18 cellular contexts compared by ENCODE assay signal in the genomic region with DNA sequence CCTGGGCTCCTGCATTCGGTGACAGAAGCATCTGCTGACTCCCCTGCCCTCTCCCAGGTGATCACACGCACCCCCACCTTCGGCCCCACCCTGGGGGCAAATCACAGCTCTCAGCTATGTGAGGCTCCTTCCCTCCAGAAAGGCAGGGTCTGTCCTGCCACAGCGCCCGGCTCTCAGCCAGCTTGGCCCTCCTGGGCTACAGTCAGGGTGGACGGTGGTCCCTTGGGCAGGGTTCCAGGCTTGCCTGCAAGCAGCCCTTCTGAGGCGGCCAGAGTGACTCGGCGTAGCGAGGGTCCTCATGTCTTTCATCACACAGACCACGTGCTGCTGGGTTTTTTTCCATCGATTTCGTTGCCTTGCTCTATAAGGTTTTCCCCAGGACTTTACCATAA. TPM values are rescaled to one million over a fixed set of nuclear protein-coding genes. Genes with fewer than 3 reads are reported as not detected.
"Had no signal": no experiment of that assay in that cellular context is flagged by ENCODE, and none has a peak within 500 bp of the region (broad histone marks: within the 10 kb centered on the region; RNA-seq: fewer than 3 reads in every experiment).

No MANE protein-coding gene starts in this region.

- H3K9me3 Mint-ChIP-seq: endodermal cell, naive B cell, nephron had no signal

- H3K4me1 ChIP-seq: colonic mucosa had no signal

- H3K36me3 Mint-ChIP-seq: naive B cell had no signal

- H3K4me1 Mint-ChIP-seq: endodermal cell, naive B cell had no signal

- H3K4me3 ChIP-seq: colonic mucosa, hepatocyte, lung, sigmoid colon, skin epidermis had no signal

- FAIRE-seq: endothelial cell of umbilical vein had no signal

- H3K4me3 Mint-ChIP-seq: endodermal cell, naive B cell, nephron had no signal

- H3K27ac ChIP-seq: colonic mucosa, hepatocyte, sigmoid colon, skin epidermis had no signal

- H3K4me2 ChIP-seq: hepatocyte had no signal

- H3K27ac Mint-ChIP-seq: endodermal cell, naive B cell, nephron had no signal

- H3K9me3 ChIP-seq: colonic mucosa, sigmoid colon had no signal

- ATAC-seq: left colon, left ventricle myocardium superior had no signal

- H2AFZ ChIP-seq: hepatocyte had no signal

- DNase-seq: colonic mucosa; effector CD4-positive, alpha-beta T cell; erythroblast; foreskin melanocyte; left colon; left ventricle myocardium superior; naive B cell; sigmoid colon; stimulated activated CD4-positive, alpha-beta T cell treated with anti-CD3 and anti-CD28 coated beads, Interleukin-12 subunit alpha, Interleukin-12 subunit beta, amount 100 ng/mL, for 4 hours; stimulated activated naive CD4-positive, alpha-beta T cell treated with Interleukin-2 at 50 U/mL for 16 hours; trophoblast cell had no signal

- H3K36me3 ChIP-seq: colonic mucosa, sigmoid colon had no signal

- H3K27me3 ChIP-seq: colonic mucosa, hepatocyte had no signal

RNA-seq across cellular contexts. Expression of gene EBF3, which starts 53.6 kb away (rescaled TPM):
- total RNA-seq: kidney epithelial cell had no signal
